In genomic region chr1:111738133-111738435, GRCh38 we compare ENCODE assay signal across 8 cellular contexts. TPM values are rescaled to one million over a fixed set of nuclear protein-coding genes. Genes with fewer than 3 reads are reported as not detected.
A peak's percentile ranks its signal among the peaks of the same experiment; 100 is the strongest.
DNase-seq lines count a peak whose midpoint lies in the region; ATAC-seq and TF ChIP-seq lines count a peak whose summit lies in the region.

No MANE protein-coding gene starts in this region.

- intact Hi-C loops in lower lobe of right lung (cut with DNase I) (no loop called here), transverse colon (cut with DNase I; ENCODE audit: low total_unique reads) (no loop called here)

- H3K9ac ChIP-seq in adipocyte (ENCODE audit: low read length) = peak overlapping the region; percentile 89

- no peak for TF ChIP-seq EP300 in transverse colon (IDR thresholded peaks at IDR 0.05; ENCODE audit: low read depth)

- peaks cover 57% of the 10 kb centered on the region for H3K4me1 ChIP-seq in adipocyte (ENCODE audit: control insufficient read depth, insufficient read depth, low read length)
- peaks cover 52% of the 10 kb centered on the region for H3K4me1 ChIP-seq in lower lobe of right lung
- H3K4me1 ChIP-seq in transverse colon = peaks cover 9 to 45% (median 37%) of the 10 kb centered on the region in 4 donors

- no peak overlapping the region for H3K27ac Mint-ChIP-seq in activated T-cell treated with anti-CD3 and anti-CD28 coated beads, Interleukin-2, amount 50 U/mL, for 72 hours

- peak overlapping the region; percentile 73 to 97 for H3K4me3 Mint-ChIP-seq in activated T-cell treated with anti-CD3 and anti-CD28 coated beads, Interleukin-2, amount 50 U/mL, for 72 hours

- peaks cover 47% of the 10 kb centered on the region for H3K27me3 Mint-ChIP-seq in activated T-cell treated with anti-CD3 and anti-CD28 coated beads, Interleukin-2, amount 50 U/mL, for 72 hours (ENCODE audit: low read depth)

- H3K27ac ChIP-seq in lower lobe of right lung = peak overlapping the region; percentile 90
- H3K27ac ChIP-seq in transverse colon = peak overlapping the region; percentile 90 to 95 (median 94)

- H3K9me3 ChIP-seq in adipocyte (ENCODE audit: control insufficient read depth, low read length) = no peaks in the 10 kb centered on the region
- no peaks in the 10 kb centered on the region for H3K9me3 ChIP-seq in lower lobe of right lung
- H3K9me3 ChIP-seq in transverse colon = no peaks in the 10 kb centered on the region

- ATAC-seq in activated T-cell treated with anti-CD3 and anti-CD28 coated beads, Interleukin-2, amount 50 U/mL, for 72 hours (replicated peaks in 1 of 2) = no peak
- no peak for ATAC-seq in lower lobe of right lung
- ATAC-seq in GM21360 (IDR thresholded peaks at IDR 0.05; ENCODE audit: unreplicated experiment) = no peak
- no peak for ATAC-seq in HG02759 (IDR thresholded peaks at IDR 0.05; ENCODE audit: unreplicated experiment)

- H3K4me3 ChIP-seq in adipocyte (ENCODE audit: low read length) = peak overlapping the region; percentile 86
- H3K4me3 ChIP-seq in lower lobe of right lung = peak overlapping the region; percentile 77
- H3K4me3 ChIP-seq in transverse colon = peak overlapping the region; percentile 47 to 73 (median 58)

- peaks cover 0 to 5% of the 10 kb centered on the region in 2 donors for H3K36me3 Mint-ChIP-seq in activated T-cell treated with anti-CD3 and anti-CD28 coated beads, Interleukin-2, amount 50 U/mL, for 72 hours (ENCODE audit: insufficient read depth in 2 of 2)

- 12 to 16% methylated on average over 8 to 9 of the region's 9 CpGs for WGBS in transverse colon (ENCODE audit: low coverage in 1 of 2), 2 donors

- in situ Hi-C loops in transverse colon (cut with MboI; ENCODE audit: low pct_ligation_motif_present in 1 of 4, low pct_unique_long_range_greater_than_20kb in 1 of 4, low sequenced_read_pairs in 3 of 4) = loop anchor here in 1 of 4 donors (25.0 kb wide), 1 partner anchor 251 kb away; no protein-coding TSS in a partner anchor

- H3K9me3 Mint-ChIP-seq in activated T-cell treated with anti-CD3 and anti-CD28 coated beads, Interleukin-2, amount 50 U/mL, for 72 hours = no peaks in the 10 kb centered on the region

- TF ChIP-seq POLR2A in transverse colon (IDR thresholded peaks at IDR 0.05) = no peak

- H3K27me3 ChIP-seq in adipocyte (replicated peaks; ENCODE audit: control insufficient read depth, insufficient read depth, low read length) (no peaks in the 10 kb centered on the region), lower lobe of right lung (ENCODE audit: low read depth) (no peaks in the 10 kb centered on the region), transverse colon (peaks cover 23% of the 10 kb centered on the region)

- H3K36me3 ChIP-seq in adipocyte (ENCODE audit: control insufficient read depth, insufficient read depth, low read length, severe bottlenecking) = no peaks in the 10 kb centered on the region
- H3K36me3 ChIP-seq in lower lobe of right lung = no peaks in the 10 kb centered on the region
- H3K36me3 ChIP-seq in transverse colon = no peaks in the 10 kb centered on the region

- DNase-seq in activated T-cell treated with anti-CD3 and anti-CD28 coated beads, Interleukin-2, amount 50 U/mL, for 72 hours = no peak
- DNase-seq in activated T-cell treated with anti-CD3 and anti-CD28 coated beads, Interleukin-2, amount 50 U/mL, for 1 hour = no peak
- no peak for DNase-seq in adipocyte (ENCODE audit: low read depth)
- DNase-seq in lower lobe of right lung = no peak
- DNase-seq in transverse colon = no peak
- no peak for DNase-seq in HK-2 (ENCODE audit: unreplicated experiment)

- TF ChIP-seq CTCF in lower lobe of right lung (IDR thresholded peaks at IDR 0.05) (no peak), transverse colon (IDR thresholded peaks at IDR 0.05) (no peak)

- H3K4me1 Mint-ChIP-seq in activated T-cell treated with anti-CD3 and anti-CD28 coated beads, Interleukin-2, amount 50 U/mL, for 72 hours (ENCODE audit: low read depth) = peaks cover 31% of the 10 kb centered on the region

RNA-seq across cellular contexts. Expression of gene INKA2, which starts 1.1 kb away (rescaled TPM):
- total RNA-seq in activated T-cell treated with anti-CD3 and anti-CD28 coated beads, Interleukin-2, amount 50 U/mL, for 72 hours = 1 to 10 TPM; 3.9 to 4.3 TPM
- total RNA-seq in lower lobe of right lung (14.7 TPM), transverse colon (1 to 10 TPM in 2 of 4 donors, not detected in 2; 1.8 to 2.7 TPM)

RNA-seq across cellular contexts. Expression of gene DDX20, which starts 17.6 kb away (rescaled TPM):
- 10 to 100 TPM; 13.3 to 15.8 TPM for total RNA-seq in activated T-cell treated with anti-CD3 and anti-CD28 coated beads, Interleukin-2, amount 50 U/mL, for 72 hours
- 11.4 TPM for total RNA-seq in lower lobe of right lung
- total RNA-seq in transverse colon = 10 to 100 TPM in 2 of 4 donors, 1 to 10 TPM in 2; 7.1 to 17.1 (median 12.2) TPM
